ENCODE assay signal across 23 cellular contexts in genomic region chr12:28866715-28867503, GRCh38.
"Had no signal": no experiment of that assay in that cellular context is flagged by ENCODE, and none has a peak within 500 bp of the region (broad histone marks: within the 10 kb centered on the region; RNA-seq: fewer than 3 reads in every experiment).

No MANE protein-coding gene starts in this region.

- H3K27me3 Mint-ChIP-seq: activated CD4-positive, alpha-beta T cell treated with anti-CD3 and anti-CD28 coated beads, Interleukin-2, amount 10 ng/mL, durations not matched to agents 24 days and 14 days; activated naive CD8-positive, alpha-beta T cell treated with anti-CD3 and anti-CD28 coated beads, Interleukin-2, amount 50 U/mL, for 24 hours had no signal

- H3K4me3 Mint-ChIP-seq: activated CD4-positive, alpha-beta T cell treated with anti-CD3 and anti-CD28 coated beads, Interleukin-2, amount 10 ng/mL, durations not matched to agents 24 days and 14 days; activated CD8-positive, alpha-beta T cell treated with anti-CD3 and anti-CD28 coated beads for 36 hours; activated naive CD8-positive, alpha-beta T cell treated with anti-CD3 and anti-CD28 coated beads, Interleukin-2, amount 50 U/mL, for 24 hours; activated T-helper 17 cell treated with anti-CD3 and anti-CD28 coated beads, Interleukin-2, amount 50 U/mL, for 72 hours; immature natural killer cell; nephron; stimulated activated effector memory CD8-positive, alpha-beta T cell treated with anti-CD3 and anti-CD28 coated beads, Interleukin-12 subunit alpha, Interleukin-12 subunit beta, amount 100 ng/mL, for 72 hours had no signal

- H3K4me1 Mint-ChIP-seq: activated CD4-positive, alpha-beta T cell treated with anti-CD3 and anti-CD28 coated beads, Interleukin-2, amount 10 ng/mL, durations not matched to agents 24 days and 14 days; activated naive CD8-positive, alpha-beta T cell treated with anti-CD3 and anti-CD28 coated beads, Interleukin-2, amount 50 U/mL, for 24 hours; activated T-helper 17 cell treated with anti-CD3 and anti-CD28 coated beads, Interleukin-2, amount 50 U/mL, for 72 hours; immature natural killer cell; stimulated activated effector memory CD8-positive, alpha-beta T cell treated with anti-CD3 and anti-CD28 coated beads, Interleukin-12 subunit alpha, Interleukin-12 subunit beta, amount 100 ng/mL, for 72 hours had no signal

- H3K27me3 ChIP-seq: ovary, upper lobe of right lung had no signal

- H3K27ac Mint-ChIP-seq: activated CD4-positive, alpha-beta T cell treated with anti-CD3 and anti-CD28 coated beads, Interleukin-2, amount 10 ng/mL, durations not matched to agents 24 days and 14 days; activated CD8-positive, alpha-beta T cell treated with anti-CD3 and anti-CD28 coated beads for 36 hours; activated naive CD8-positive, alpha-beta T cell treated with anti-CD3 and anti-CD28 coated beads, Interleukin-2, amount 50 U/mL, for 24 hours; activated T-helper 17 cell treated with anti-CD3 and anti-CD28 coated beads, Interleukin-2, amount 50 U/mL, for 72 hours; immature natural killer cell; nephron; stimulated activated effector memory CD8-positive, alpha-beta T cell treated with anti-CD3 and anti-CD28 coated beads, Interleukin-12 subunit alpha, Interleukin-12 subunit beta, amount 100 ng/mL, for 72 hours had no signal

- FAIRE-seq: bronchial epithelial cell had no signal

- H3K9me3 Mint-ChIP-seq: activated CD4-positive, alpha-beta T cell treated with anti-CD3 and anti-CD28 coated beads, Interleukin-2, amount 10 ng/mL, durations not matched to agents 24 days and 14 days; activated CD8-positive, alpha-beta T cell treated with anti-CD3 and anti-CD28 coated beads for 36 hours; nephron had no signal

- H3K36me3 ChIP-seq: ovary, thoracic aorta, upper lobe of right lung had no signal

- ATAC-seq: activated CD8-positive, alpha-beta T cell treated with anti-CD3 and anti-CD28 coated beads for 36 hours; activated naive CD8-positive, alpha-beta T cell treated with anti-CD3 and anti-CD28 coated beads, Interleukin-2, amount 50 U/mL, for 24 hours; activated T-helper 17 cell treated with anti-CD3 and anti-CD28 coated beads, Interleukin-2, amount 50 U/mL, for 72 hours; left ventricle myocardium superior; sciatic nerve; stimulated activated effector memory CD8-positive, alpha-beta T cell treated with anti-CD3 and anti-CD28 coated beads, Interleukin-12 subunit alpha, Interleukin-12 subunit beta, amount 100 ng/mL, for 72 hours; upper lobe of right lung had no signal

- DNase-seq: activated CD4-positive, alpha-beta T cell treated with anti-CD3 and anti-CD28 coated beads, Interleukin-2, amount 10 ng/mL, durations not matched to agents 24 days and 14 days; activated CD8-positive, alpha-beta T cell treated with anti-CD3 and anti-CD28 coated beads for 36 hours; activated naive CD4-positive, alpha-beta T cell treated with Interleukin-2 at 50 U/mL for 16 hours; activated naive CD8-positive, alpha-beta T cell treated with anti-CD3 and anti-CD28 coated beads, Interleukin-2, amount 50 U/mL, for 24 hours; activated T-cell treated with anti-CD3 and anti-CD28 coated beads, Interleukin-2, amount 50 U/mL, for 1 hour; aorta; cerebellar nuclear complex; cortex of kidney; immature natural killer cell; kidney glomerular epithelial cell; left ventricle myocardium superior; mesendoderm; ovary; stimulated activated CD4-positive, alpha-beta T cell treated with anti-CD3 and anti-CD28 coated beads, Interleukin-4, amount 100 ng/mL, for 24 hours; T-helper 1 cell; T1000; upper lobe of right lung had no signal

- H3K9me3 ChIP-seq: ovary, thoracic aorta, upper lobe of right lung had no signal

- H3K36me3 Mint-ChIP-seq: immature natural killer cell; stimulated activated effector memory CD8-positive, alpha-beta T cell treated with anti-CD3 and anti-CD28 coated beads, Interleukin-12 subunit alpha, Interleukin-12 subunit beta, amount 100 ng/mL, for 72 hours had no signal

- H3K27ac ChIP-seq: ovary, thoracic aorta, upper lobe of right lung had no signal

- H3K4me3 ChIP-seq: ovary, thoracic aorta, upper lobe of right lung had no signal
